Comparison of ENCODE assay signal across 21 cellular contexts in genomic region chr5:65630981-65631380, GRCh38.
"Had no signal": no experiment of that assay in that cellular context is flagged by ENCODE, and none has a peak within 500 bp of the region (broad histone marks: within the 10 kb centered on the region; RNA-seq: fewer than 3 reads in every experiment).

No MANE protein-coding gene starts in this region.

- FAIRE-seq: keratinocyte had no signal

- ATAC-seq: natural killer cell; right cardiac atrium; stimulated activated memory B cell treated with anti-CD40 and anti-IgM and Interleukin-4, amounts not matched to agents 10 μg/mL and 1 μg/mL and 100 μg/mL, for 72 hours; stimulated activated naive CD8-positive, alpha-beta T cell treated with anti-CD3 and anti-CD28 coated beads, Interleukin-15, amount 100 ng/mL, for 72 hours had no signal

- DNase-seq: hippocampal formation; left ventricle myocardium inferior; mesendoderm; naive B cell; natural killer cell; nephron progenitor cell; ovary; posterior cingulate gyrus; retina; right cardiac atrium; sigmoid colon; stimulated activated CD4-positive, alpha-beta T cell treated with anti-CD3 and anti-CD28 coated beads, Interleukin-1b, Interleukin-23, amount 100 ng/mL, for 48 hours; stimulated activated CD4-positive, alpha-beta T cell treated with anti-CD3 and anti-CD28 coated beads, Interleukin-2, amount 100 ng/mL, for 48 hours; stimulated activated CD4-positive, alpha-beta T cell treated with anti-CD3 and anti-CD28 coated beads, Interleukin-4, amount 100 ng/mL, for 4 hours; stimulated activated CD8-positive, alpha-beta memory T cell treated with anti-CD3 and anti-CD28 coated beads, Interleukin-4, amount 100 ng/mL, for 48 hours; stimulated activated naive CD4-positive, alpha-beta T cell treated with Interleukin-2 at 50 U/mL for 16 hours; stimulated activated naive CD8-positive, alpha-beta T cell treated with anti-CD3 and anti-CD28 coated beads, Interleukin-15, amount 100 ng/mL, for 72 hours; substantia nigra; uterus had no signal
